29 cellular contexts compared by ENCODE assay signal in the genomic region with DNA sequence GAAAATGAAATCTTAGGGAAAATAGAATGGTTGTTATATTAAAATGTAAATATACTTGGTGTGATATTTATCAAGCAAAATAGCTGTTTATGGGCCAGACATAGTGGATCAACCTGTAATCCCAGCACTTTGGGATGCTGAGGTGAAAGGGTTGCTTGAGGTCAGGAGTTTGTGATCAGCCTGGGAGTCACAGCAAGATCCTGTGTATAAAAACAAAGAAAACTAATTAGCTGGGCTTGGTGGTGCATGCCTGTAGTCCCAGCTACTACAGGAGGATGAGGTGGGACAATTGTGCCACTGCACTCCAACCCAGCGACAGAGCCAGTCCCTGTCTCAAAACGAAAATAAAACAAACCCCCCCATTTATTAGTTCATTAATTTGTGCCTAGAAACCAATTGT. TPM values are rescaled to one million over a fixed set of nuclear protein-coding genes. Genes with fewer than 3 reads are reported as not detected.
"Had no signal": no experiment of that assay in that cellular context is flagged by ENCODE, and none has a peak within 500 bp of the region (broad histone marks: within the 10 kb centered on the region; RNA-seq: fewer than 3 reads in every experiment).

No MANE protein-coding gene starts in this region.

- H3K27me3 ChIP-seq: stomach, suprapubic skin, testis, thyroid gland, tibial artery, tibial nerve, transverse colon, upper lobe of left lung, upper lobe of right lung, uterus, vagina had no signal

- H3K36me3 ChIP-seq: stomach, suprapubic skin, thoracic aorta, thyroid gland, tibial artery, tibial nerve, transverse colon, upper lobe of left lung, upper lobe of right lung, uterus, vagina had no signal

- FAIRE-seq: urothelium cell line had no signal

- DNase-seq: stimulated activated CD4-positive, alpha-beta T cell treated with anti-CD3 and anti-CD28 coated beads, Interleukin-2, amount 100 ng/mL, for 48 hours; stimulated activated CD4-positive, alpha-beta T cell treated with anti-CD3 and anti-CD28 coated beads, Interleukin-4, amount 100 ng/mL, for 1 hour; stimulated activated CD4-positive, alpha-beta T cell treated with anti-CD3 and anti-CD28 coated beads, Interleukin-4, amount 100 ng/mL, for 24 hours; stimulated activated CD4-positive, alpha-beta T cell treated with anti-CD3 and anti-CD28 coated beads, Interleukin-4, amount 100 ng/mL, for 4 hours; stimulated activated CD8-positive, alpha-beta memory T cell treated with anti-CD3 and anti-CD28 coated beads, Interleukin-4, amount 100 ng/mL, for 48 hours; stimulated activated naive B cell treated with anti-CD40 and anti-IgM and Interleukin-4, amounts not matched to agents 10 μg/mL and 1 μg/mL and 100 μg/mL, for 72 hours; stimulated activated naive CD4-positive, alpha-beta T cell; stimulated activated naive CD4-positive, alpha-beta T cell treated with Interleukin-2 at 50 U/mL for 16 hours; stimulated activated naive CD8-positive, alpha-beta T cell treated with anti-CD3 and anti-CD28 coated beads, Interleukin-15, amount 100 ng/mL, for 72 hours; stimulated activated naive CD8-positive, alpha-beta T cell treated with anti-CD3 and anti-CD28 coated beads, Interleukin-15, Interleukin-2, amounts not matched to agents 100 U/mL and 50 U/mL, for 24 hours; stomach; substantia nigra; testis; thyroid gland; tibial artery; transverse colon; trophoblast cell; upper lobe of left lung; upper lobe of right lung; uterus had no signal

- ATAC-seq: stimulated activated effector memory CD8-positive, alpha-beta T cell treated with anti-CD3 and anti-CD28 coated beads, Interleukin-12 subunit alpha, Interleukin-12 subunit beta, amount 100 ng/mL, for 72 hours; stimulated activated memory B cell treated with anti-CD40 and anti-IgM and Interleukin-4, amounts not matched to agents 10 μg/mL and 1 μg/mL and 100 μg/mL, for 72 hours; stimulated activated naive B cell treated with anti-CD40 and anti-IgM and Interleukin-4, amounts not matched to agents 10 μg/mL and 1 μg/mL and 100 μg/mL, for 72 hours; stimulated activated naive CD8-positive, alpha-beta T cell treated with anti-CD3 and anti-CD28 coated beads, Interleukin-15, amount 100 ng/mL, for 72 hours; stimulated activated naive CD8-positive, alpha-beta T cell treated with anti-CD3 and anti-CD28 coated beads, Interleukin-15, Interleukin-2, amounts not matched to agents 100 U/mL and 50 U/mL, for 24 hours; upper lobe of right lung had no signal

- H3K4me3 ChIP-seq: stomach, suprapubic skin, testis, thoracic aorta, thyroid gland, tibial artery, tibial nerve, transverse colon, upper lobe of left lung, upper lobe of right lung, uterus, vagina had no signal

- H3K9me3 ChIP-seq: stomach, suprapubic skin, testis, thoracic aorta, thyroid gland, tibial artery, tibial nerve, transverse colon, upper lobe of left lung, upper lobe of right lung, uterus, vagina had no signal

- H3K27ac ChIP-seq: stomach, suprapubic skin, testis, thoracic aorta, thyroid gland, tibial artery, tibial nerve, transverse colon, upper lobe of left lung, upper lobe of right lung, uterus, vagina had no signal

- H3K4me1 ChIP-seq: stomach, suprapubic skin, testis, thyroid gland, tibial artery, tibial nerve, transverse colon, upper lobe of left lung, upper lobe of right lung, uterus, vagina had no signal

RNA-seq across cellular contexts. Expression of gene CFHR1, which starts 21.6 kb away (rescaled TPM):
- total RNA-seq: stomach, testis, thoracic aorta, thyroid gland, transverse colon, upper lobe of right lung, vagina had no signal
- polyA plus RNA-seq: stomach had no signal

RNA-seq across cellular contexts. Expression of gene CFHR3, which starts 23.3 kb away (rescaled TPM):
- total RNA-seq: suprapubic skin, temporal lobe, vagina had no signal
- polyA plus RNA-seq: stomach, thymus had no signal
